In genomic region chr11:28107726-28108618, GRCh38 we compare ENCODE assay signal across 8 cellular contexts. TPM values are rescaled to one million over a fixed set of nuclear protein-coding genes. Genes with fewer than 3 reads are reported as not detected.
DNase-seq lines count a peak whose midpoint lies in the region; ATAC-seq and TF ChIP-seq lines count a peak whose summit lies in the region.

Gene KIF18A (minus strand): TSS chr11:28108156. CDS start chr11:28097947, 10,209 bp downstream.
Gene METTL15 (plus strand): TSS chr11:28108388. CDS start chr11:28113335, 4,947 bp downstream.

- ATAC-seq in HG02759 (IDR thresholded peaks at IDR 0.05; ENCODE audit: unreplicated experiment) (peak; percentile 95), Right ventricle myocardium superior (ENCODE audit: poor library complexity) (peak; percentile 100)

- no peaks in the 10 kb centered on the region for H3K4me1 ChIP-seq in parathyroid adenoma
- H3K4me1 ChIP-seq in transverse colon: peaks cover 7 to 40% (median 27%) of the 10 kb centered on the region in 4 donors

- in situ Hi-C loops in transverse colon (cut with MboI; ENCODE audit: low pct_ligation_motif_present in 1 of 4, low pct_unique_long_range_greater_than_20kb in 1 of 4, low sequenced_read_pairs in 3 of 4): no loop called here

- 0 to 2% methylated on average over 2 to 30 of the region's 38 CpGs for WGBS in transverse colon (ENCODE audit: low coverage in 1 of 2), 2 donors

- H3K27me3 ChIP-seq in parathyroid adenoma (ENCODE audit: control insufficient read depth, insufficient read depth, low read length) (no peaks in the 10 kb centered on the region), transverse colon (no peaks in the 10 kb centered on the region)

- DNase-seq in GM12864 (ENCODE audit: low read depth) (peak; percentile 96), NCI-H1417 (lab: John Stamatoyannopoulos, UW) (peak; percentile 97 to 100 (median 99)), SW 1271 (lab: John Stamatoyannopoulos, UW) (peak; percentile 92 to 93), Right ventricle myocardium superior (peak; percentile 100), transverse colon (peak; percentile 100)
- DNase-seq in activated naive CD8-positive, alpha-beta T cell treated with anti-CD3 and anti-CD28 coated beads, Interleukin-2, amount 50 U/mL, for 16 hours (ENCODE audit: low read depth, low spot score): peak; percentile 90

- peak; percentile 19 for TF ChIP-seq EP300 in transverse colon (IDR thresholded peaks at IDR 0.05; ENCODE audit: low read depth)

- peaks cover 4% of the 10 kb centered on the region for H3K79me2 ChIP-seq in parathyroid adenoma

- H3K9me3 ChIP-seq in parathyroid adenoma (ENCODE audit: control insufficient read depth, low read length) (no peaks in the 10 kb centered on the region), transverse colon (no peaks in the 10 kb centered on the region)

- H3K27ac ChIP-seq in parathyroid adenoma: peak within 1 kb of the TSS; percentile 64
- peak within 1 kb of the TSS; percentile 84 to 95 (median 88) for H3K27ac ChIP-seq in transverse colon

- peak within 1 kb of the TSS; percentile 82 for H2AFZ ChIP-seq in parathyroid adenoma

- TF ChIP-seq CTCF in GM12864 (IDR thresholded peaks at IDR 0.05; ENCODE audit: low read depth, low read length, missing control alignments) (no peak), parathyroid adenoma (IDR thresholded peaks at IDR 0.05) (no peak), transverse colon (IDR thresholded peaks at IDR 0.05) (no peak)

- H3K36me3 ChIP-seq in parathyroid adenoma (ENCODE audit: control insufficient read depth, insufficient read depth, low read length) (no peaks in the 10 kb centered on the region), transverse colon (no peaks in the 10 kb centered on the region)

- H3K4me3 ChIP-seq in GM12864 (ENCODE audit: low read depth, low read length) (peak within 1 kb of the TSS; percentile 82), parathyroid adenoma (ENCODE audit: low read depth, low read length) (peak within 1 kb of the TSS; percentile 73), transverse colon (peak within 1 kb of the TSS; percentile 42 to 67 (median 60))

- intact Hi-C loops in Right ventricle myocardium superior (cut with DNase I): no loop called here
- intact Hi-C loops in transverse colon (cut with DNase I; ENCODE audit: low total_unique reads): no loop called here

- H3K9ac ChIP-seq in parathyroid adenoma: no peak within 1 kb of the TSS

- peak within 1 kb of the TSS; percentile 84 for H3K4me2 ChIP-seq in parathyroid adenoma (ENCODE audit: low read length)

- TF ChIP-seq POLR2A in transverse colon (IDR thresholded peaks at IDR 0.05): peak; percentile 87

RNA-seq across cellular contexts. Expression of gene KIF18A, which starts in this region (rescaled TPM):
- total RNA-seq in Right ventricle myocardium superior (0.16 TPM), transverse colon (1 to 10 TPM in 1 of 4 donors, under 1 TPM in 3; 0.20 to 1.8 (median 0.43) TPM)

RNA-seq across cellular contexts. Expression of gene METTL15, which starts in this region (rescaled TPM):
- total RNA-seq in Right ventricle myocardium superior (8.1 TPM), transverse colon (10 to 100 TPM in 3 of 4 donors, 1 to 10 TPM in 1; 9.2 to 22.5 (median 19.2) TPM)

Comparison
In these comparisons a context has a peak if more than half of its experiments do, and no peak if none do; other contexts are left out.
1. Peak in every context shown above with its lines: DNase-seq, ATAC-seq, H3K4me3 ChIP-seq and H3K27ac ChIP-seq.